Comparison of ENCODE assay signal across 12 cellular contexts in genomic region chr6:72824833-72825232, GRCh38.
DNase-seq lines count a peak whose midpoint lies in the region; ATAC-seq lines count a peak whose summit lies in the region.
"Had no signal": no experiment of that assay in that cellular context is flagged by ENCODE, and none has a peak within 500 bp of the region (broad histone marks: within the 10 kb centered on the region; RNA-seq: fewer than 3 reads in every experiment).

No MANE protein-coding gene starts in this region.

- peak overlapping the region; percentile 55 for H3K27ac Mint-ChIP-seq in activated CD4-positive, alpha-beta T cell treated with anti-CD3 and anti-CD28 coated beads for 36 hours

- DNase-seq in activated CD4-positive, alpha-beta T cell treated with anti-CD3 and anti-CD28 coated beads for 36 hours, result no peak
- no peak for DNase-seq in activated CD4-positive, alpha-beta T cell treated with anti-CD3 and anti-CD28 coated beads, Interleukin-2, amount 50 U/mL, for 1 hour
- DNase-seq in kidney tubule cell (ENCODE audit: low spot score), result peak; percentile 64
- DNase-seq in AG20443 (ENCODE audit: low spot score), result no peak
- no peak for DNase-seq in iPS-NIHi11 (ENCODE audit: low spot score)
- DNase-seq in ecto neural progenitor cell (ENCODE audit: low spot score), result no peak
- DNase-seq: activated CD8-positive, alpha-beta memory T cell treated with anti-CD3 and anti-CD28 coated beads, Interleukin-2, amount 50 U/mL, for 48 hours; heart left ventricle; NCI-H748 treated with DMSO at 0.1 percent for 48 hours had no signal

- H3K27me3 Mint-ChIP-seq in activated CD4-positive, alpha-beta T cell treated with anti-CD3 and anti-CD28 coated beads for 36 hours, result no peaks in the 10 kb centered on the region

- CTCF ChIA-PET in activated CD4-positive, alpha-beta T cell treated with anti-CD3 and anti-CD28 coated beads for 36 hours (lab: Charles Lee), result no interaction called here

- POLR2A ChIA-PET in activated CD4-positive, alpha-beta T cell treated with anti-CD3 and anti-CD28 coated beads for 36 hours (lab: Charles Lee), result no interaction called here

- H3K36me3 Mint-ChIP-seq in activated CD4-positive, alpha-beta T cell treated with anti-CD3 and anti-CD28 coated beads for 36 hours (ENCODE audit: low read depth), result peaks cover 2% of the 10 kb centered on the region

- peak; percentile 67 for ATAC-seq in activated CD4-positive, alpha-beta T cell treated with anti-CD3 and anti-CD28 coated beads for 36 hours
- peak; percentile 77 for ATAC-seq in GM21526 (IDR thresholded peaks at IDR 0.05; ENCODE audit: low FRiP score, unreplicated experiment)
- ATAC-seq in HG03108 (IDR thresholded peaks at IDR 0.05; ENCODE audit: unreplicated experiment), result peak; percentile 62
- ATAC-seq: HCT116, heart left ventricle had no signal

- intact Hi-C loops in activated CD4-positive, alpha-beta T cell treated with anti-CD3 and anti-CD28 coated beads for 36 hours (cut with DNase I, micrococcal nuclease), result loop anchor here in 1 of 2 experiments (5.0 kb wide), 1 partner anchor 203 kb away; the partner anchor contains the start of gene KCNQ5

- H3K4me1 Mint-ChIP-seq in activated CD4-positive, alpha-beta T cell treated with anti-CD3 and anti-CD28 coated beads for 36 hours, result peaks cover 23% of the 10 kb centered on the region

- H3K4me3 Mint-ChIP-seq in activated CD4-positive, alpha-beta T cell treated with anti-CD3 and anti-CD28 coated beads for 36 hours, result no peak overlapping the region

- no peaks in the 10 kb centered on the region for H3K9me3 Mint-ChIP-seq in activated CD4-positive, alpha-beta T cell treated with anti-CD3 and anti-CD28 coated beads for 36 hours (ENCODE audit: low read depth)
